21 cellular contexts compared by ENCODE assay signal in genomic region chr6:21137708-21138358, GRCh38.
DNase-seq lines count a peak whose midpoint lies in the region; ATAC-seq, FAIRE-seq and TF ChIP-seq lines count a peak whose summit lies in the region.
"Had no signal": no experiment of that assay in that cellular context is flagged by ENCODE, and none has a peak within 500 bp of the region (broad histone marks: within the 10 kb centered on the region; RNA-seq: fewer than 3 reads in every experiment).

No MANE protein-coding gene starts in this region.

- H3K79me1 ChIP-seq in mesenchymal stem cell (replicated peaks; ENCODE audit: low read length, poor library complexity, severe bottlenecking) = no peaks in the 10 kb centered on the region

- no peak overlapping the region for H3K18ac ChIP-seq in mesenchymal stem cell (ENCODE audit: low read depth in 1 of 2, low read length in 2 of 2)

- ATAC-seq in GM21529 (IDR thresholded peaks at IDR 0.05; ENCODE audit: unreplicated experiment) (no peak), lower lobe of right lung (no peak)
- ATAC-seq: left colon, T-helper 17 cell had no signal

- H3K4me3 ChIP-seq in AG09309 (ENCODE audit: control insufficient read depth, low read depth, low read length) (no peak overlapping the region), mesenchymal stem cell (ENCODE audit: insufficient read depth in 1 of 2, low read depth in 1 of 2, low read length in 2 of 2) (no peak overlapping the region), lower lobe of right lung (no peak overlapping the region)
- H3K4me3 ChIP-seq: BLaER1 treated with 17β-estradiol and CSF1 and Interleukin-3, amounts not matched to agents 10 nM and 100 nM; SJSA1 had no signal

- H2BK5ac ChIP-seq in mesenchymal stem cell (ENCODE audit: low read depth, low read length, poor library complexity, severe bottlenecking) = no peak overlapping the region

- no peaks in the 10 kb centered on the region for H3K36me3 ChIP-seq in mesenchymal stem cell (ENCODE audit: control insufficient read depth in 1 of 2, insufficient read depth in 2 of 2, low read depth in 1 of 2, low read length in 2 of 2)
- no peaks in the 10 kb centered on the region for H3K36me3 ChIP-seq in lower lobe of right lung
- H3K36me3 ChIP-seq: neutrophil, SJSA1 had no signal

- FAIRE-seq in endometrium (lab: Jason Lieb, UNC) = peak; percentile 81

- no peak overlapping the region for H2AK5ac ChIP-seq in mesenchymal stem cell (ENCODE audit: low read length, severe bottlenecking)

- no peak overlapping the region for H2AFZ ChIP-seq in mesenchymal stem cell (ENCODE audit: low read depth, low read length)

- intact Hi-C loops in lower lobe of right lung (cut with DNase I) = no loop called here

- H3K9me3 ChIP-seq in mesenchymal stem cell (ENCODE audit: control insufficient read depth, low read length) (no peaks in the 10 kb centered on the region), lower lobe of right lung (no peaks in the 10 kb centered on the region)
- H3K9me3 ChIP-seq: neutrophil, SJSA1 had no signal

- H3K27ac ChIP-seq in mesenchymal stem cell (ENCODE audit: low read length, poor library complexity, severe bottlenecking) = no peak overlapping the region
- H3K27ac ChIP-seq in lower lobe of right lung = no peak overlapping the region
- H3K27ac ChIP-seq: BLaER1 treated with 17β-estradiol and CSF1 and Interleukin-3, amounts not matched to agents 10 nM and 100 nM; dorsolateral prefrontal cortex; HL-60; neutrophil; SJSA1 had no signal

- in situ Hi-C loops in GM13976 (cut with MboI; ENCODE audit: low sequenced_read_pairs, unreplicated experiment) = no loop called here

- peak; percentile 23 for DNase-seq in AG09309 (ENCODE audit: low read depth)
- peak; percentile 26 for DNase-seq in LHCN-M2 (ENCODE audit: low read depth)
- DNase-seq in mesenchymal stem cell = peak; percentile 69
- no peak for DNase-seq in GM13976 (ENCODE audit: low spot score)
- DNase-seq in lower lobe of right lung = no peak
- DNase-seq in cerebellar nuclear complex (lab: John Stamatoyannopoulos, UW) = no peak
- DNase-seq: activated CD4-positive, alpha-beta T cell treated with anti-CD3 and anti-CD28 coated beads, Interleukin-2, amount 10 ng/mL, durations not matched to agents 7 days and 5 days; caudate nucleus; dorsolateral prefrontal cortex; head of caudate nucleus; left colon; MM.1S; NCI-H2171 treated with DMSO at 0.1 percent for 48 hours; NCI-H748 treated with DMSO at 0.1 percent for 48 hours; T-helper 17 cell had no signal

- WGBS in mesenchymal stem cell = 37% methylated on average over 2 of the region's 2 CpGs

- no peak overlapping the region for H2BK12ac ChIP-seq in mesenchymal stem cell (ENCODE audit: low read length in 2 of 2)

- H2BK120ac ChIP-seq in mesenchymal stem cell (ENCODE audit: low read depth, low read length) = no peak overlapping the region

- H3K23ac ChIP-seq in mesenchymal stem cell (ENCODE audit: low read length in 2 of 2) = no peak overlapping the region

- H3K4ac ChIP-seq in mesenchymal stem cell (ENCODE audit: low read depth in 1 of 2, low read length in 2 of 2) = no peak overlapping the region

- H3K4me1 ChIP-seq in mesenchymal stem cell (ENCODE audit: control insufficient read depth, insufficient read depth, low read depth, low read length) (no peaks in the 10 kb centered on the region), lower lobe of right lung (no peaks in the 10 kb centered on the region)

- no peak overlapping the region for H3K4me2 ChIP-seq in mesenchymal stem cell (ENCODE audit: low read length, poor library complexity, severe bottlenecking)
- H3K4me2 ChIP-seq: BLaER1 treated with 17β-estradiol and CSF1 and Interleukin-3, amounts not matched to agents 10 nM and 100 nM had no signal

- H4K8ac ChIP-seq in mesenchymal stem cell (ENCODE audit: low read length) = no peak overlapping the region

- no peak overlapping the region for H3K14ac ChIP-seq in mesenchymal stem cell (ENCODE audit: low read length in 2 of 2)

- no peak overlapping the region for H3K9ac ChIP-seq in mesenchymal stem cell (ENCODE audit: low read length)
- H3K9ac ChIP-seq: BLaER1 treated with 17β-estradiol and CSF1 and Interleukin-3, amounts not matched to agents 10 nM and 100 nM had no signal

- no peak overlapping the region for H2BK15ac ChIP-seq in mesenchymal stem cell (ENCODE audit: low read depth, poor library complexity, severe bottlenecking)

- no peak overlapping the region for H4K91ac ChIP-seq in mesenchymal stem cell (ENCODE audit: low read length)

- TF ChIP-seq CTCF in AG09309 (IDR thresholded peaks at IDR 0.05; ENCODE audit: control insufficient read depth, insufficient read depth, low read depth, low read length, missing control alignments) (no peak), GM13976 (IDR thresholded peaks at IDR 0.05; ENCODE audit: borderline replicate concordance, control extremely low read depth, extremely low read depth, insufficient read depth, missing control alignments) (no peak), lower lobe of right lung (IDR thresholded peaks at IDR 0.05) (no peak)

- H3K27me3 ChIP-seq in mesenchymal stem cell (ENCODE audit: control insufficient read depth in 1 of 2, insufficient read depth in 1 of 2, low read length in 2 of 2) (no peaks in the 10 kb centered on the region), lower lobe of right lung (ENCODE audit: low read depth) (no peaks in the 10 kb centered on the region)
- H3K27me3 ChIP-seq: BLaER1 treated with 17β-estradiol and CSF1 and Interleukin-3, amounts not matched to agents 10 nM and 100 nM; dorsolateral prefrontal cortex; neutrophil; SJSA1 had no signal

Comparison
In these comparisons a context has a peak if more than half of its experiments do, and no peak if none do; other contexts are left out.
1. DNase-seq: peak in AG09309 (single experiment), LHCN-M2 (single experiment) and mesenchymal stem cell (single experiment); none in GM13976 (single experiment), lower lobe of right lung (single experiment) and cerebellar nuclear complex (0 of 2).